In genomic region chr12:56258068-56258819, GRCh38 we compare ENCODE assay signal across 8 cellular contexts. TPM values are rescaled to one million over a fixed set of nuclear protein-coding genes. Genes with fewer than 3 reads are reported as not detected.
DNase-seq lines count a peak whose midpoint lies in the region; ATAC-seq, FAIRE-seq and TF ChIP-seq lines count a peak whose summit lies in the region.

TSS of gene ANKRD52 (minus strand) at chr12:56258384. CDS start at chr12:56258269, 115 bp downstream.

- 0 out of 5 replicates have a peak, but pooled peaks of 1 of the 2 experiments have one; percentile 39 for TF ChIP-seq RAD21 in A549 (conservative IDR thresholded peaks at IDR 0.05 in 1 of 2, IDR thresholded peaks at IDR 0.05 in 1 of 2)

- intact Hi-C loops in breast epithelium (cut with DNase I; ENCODE audit: low total_unique reads): no loop called here

- H3K4me1 ChIP-seq in A549 (peaks cover 47% of the 10 kb centered on the region), breast epithelium (peaks cover 0 to 12% of the 10 kb centered on the region in 2 donors), small intestine (ENCODE audit: control insufficient read depth in 2 of 2, insufficient read depth in 1 of 2, low read depth in 1 of 2, low read length in 1 of 2) (peaks cover 0 to 3% of the 10 kb centered on the region in 2 donors)

- TF ChIP-seq POLR2A in A549 (IDR thresholded peaks at IDR 0.05; ENCODE audit: low read length): peak; percentile 65
- no peak for TF ChIP-seq POLR2A in breast epithelium (IDR thresholded peaks at IDR 0.05)

- H3K4me2 ChIP-seq in A549: peak within 1 kb of the TSS; percentile 79

- FAIRE-seq in A549 (lab: Jason Lieb, UNC): no peak
- no peak for FAIRE-seq in small intestine (lab: Jason Lieb, UNC)

- TF ChIP-seq CTCF in A549 (IDR thresholded peaks at IDR 0.05): peak; percentile 87
- TF ChIP-seq CTCF in VCaP (conservative IDR thresholded peaks at IDR 0.05): peak; percentile 95
- peak; percentile 6 to 82 (median 31) for TF ChIP-seq CTCF in breast epithelium (IDR thresholded peaks at IDR 0.05)

- H3K9me3 ChIP-seq in A549: no peaks in the 10 kb centered on the region
- no peaks in the 10 kb centered on the region for H3K9me3 ChIP-seq in breast epithelium
- no peaks in the 10 kb centered on the region for H3K9me3 ChIP-seq in small intestine (ENCODE audit: control insufficient read depth, low read depth)

- peak within 1 kb of the TSS; percentile 92 to 97 for H3K27ac ChIP-seq in A549
- peak within 1 kb of the TSS; percentile 87 for H3K27ac ChIP-seq in VCaP
- H3K27ac ChIP-seq in breast epithelium: peak within 1 kb of the TSS; percentile 83 to 86
- peak within 1 kb of the TSS; percentile 56 to 66 for H3K27ac ChIP-seq in small intestine (ENCODE audit: low read depth in 1 of 2, low read length in 1 of 2)

- peak; percentile 80 to 88 for DNase-seq in A549 (ENCODE audit: low read depth in 1 of 2, low spot score in 1 of 2)
- peak; percentile 22 for DNase-seq in NCI-H2029 treated with DMSO at 0.1 percent for 48 hours (lab: John Stamatoyannopoulos, UW)
- DNase-seq in breast epithelium (ENCODE audit: low spot score in 2 of 2): peak in 1 of 2 donors; percentile 43
- DNase-seq in iPS-NIHi7 (ENCODE audit: extremely low spot score): peak; percentile 94
- peak; percentile 75 for DNase-seq in small intestine

- H3K27me3 ChIP-seq in breast epithelium (no peaks in the 10 kb centered on the region), small intestine (ENCODE audit: control insufficient read depth in 2 of 2, insufficient read depth in 2 of 2, low read length in 2 of 2) (no peaks in the 10 kb centered on the region)

- H3K36me3 ChIP-seq in breast epithelium: peaks cover 9% of the 10 kb centered on the region
- H3K36me3 ChIP-seq in small intestine (ENCODE audit: control insufficient read depth in 2 of 2, insufficient read depth in 2 of 2, low read length in 2 of 2): peaks cover 6 to 13% of the 10 kb centered on the region in 2 donors

- POLR2A ChIA-PET in A549 (lab: Yijun Ruan, JAX): interaction anchor here (0.5 to 2.7 kb wide), 6 partner anchors 9 to 206 kb away, joined by 3 to 21 read pairs (median 4); partner anchors contain the start of genes COQ10A, CS, RNF41 and SMARCC2

- peak; percentile 86 to 89 for ATAC-seq in A549
- ATAC-seq in GM18511 (IDR thresholded peaks at IDR 0.05; ENCODE audit: unreplicated experiment): peak; percentile 92
- ATAC-seq in HG02981 (IDR thresholded peaks at IDR 0.05; ENCODE audit: unreplicated experiment): peak; percentile 84

- H3K4me3 ChIP-seq in A549 (peak within 1 kb of the TSS; percentile 94), breast epithelium (peak within 1 kb of the TSS; percentile 80 to 96 (median 80)), small intestine (ENCODE audit: low read depth in 1 of 2, low read length in 2 of 2) (peak within 1 kb of the TSS; percentile 59 to 81)

- CTCF ChIA-PET in A549 (lab: Yijun Ruan, JAX): interaction anchor here (0.5 to 14.6 kb wide), 43 partner anchors 11 to 1018 kb away, joined by 3 to 146 read pairs (median 5); partner anchors contain the start of genes CNPY2, COQ10A, RNF41 and SMARCC2

- no peak for TF ChIP-seq EP300 in A549 (IDR thresholded peaks at IDR 0.05)

- under 1% methylated on average over 23 of the region's 78 CpGs for WGBS in A549 (ENCODE audit: missing lambda C conversion rate)
- WGBS in small intestine, 3 donors: 0 to 1% (median 1%) methylated on average over 30 to 78 of the region's 78 CpGs

TF ChIP-seq in A549, 52 proteins besides CTCF, POLR2A, EP300 and RAD21 (continues in another document):
- no peak; the same call in 1 of the 2 replicates for TF ChIP-seq MAZ (IDR thresholded peaks at IDR 0.05; ENCODE audit: borderline replicate concordance, low read depth, low read length)
- no peak for TF ChIP-seq TP53 (CRISPR knock-in tag; IDR thresholded peaks at IDR 0.05)
- TF ChIP-seq ATOH8 (CRISPR knock-in tag; IDR thresholded peaks at IDR 0.05; ENCODE audit: low read depth): no peak
- TF ChIP-seq FOXS1 (CRISPR knock-in tag; IDR thresholded peaks at IDR 0.05): no peak
- TF ChIP-seq HDAC2 (IDR thresholded peaks at IDR 0.05): no peak
- TF ChIP-seq ZSCAN20 (CRISPR knock-in tag; IDR thresholded peaks at IDR 0.05): no peak
- TF ChIP-seq HES2 (IDR thresholded peaks at IDR 0.05): no peak
- TF ChIP-seq BHLHE40 (IDR thresholded peaks at IDR 0.05; ENCODE audit: low read depth, low read length): no peak
- no peak for TF ChIP-seq HEYL (CRISPR knock-in tag; IDR thresholded peaks at IDR 0.05)
- TF ChIP-seq KDM5A (IDR thresholded peaks at IDR 0.05): peak; percentile 46; the same call in 1 of the 2 replicates
- no peak for TF ChIP-seq EHF (CRISPR knock-in tag; IDR thresholded peaks at IDR 0.05)
- no peak for TF ChIP-seq CBX8 (IDR thresholded peaks at IDR 0.05)
- TF ChIP-seq NFE2L2 (conservative IDR thresholded peaks at IDR 0.05; ENCODE audit: low read length): no peak
- TF ChIP-seq CEBPB (IDR thresholded peaks at IDR 0.05): no peak
- TF ChIP-seq, protein P1, sequence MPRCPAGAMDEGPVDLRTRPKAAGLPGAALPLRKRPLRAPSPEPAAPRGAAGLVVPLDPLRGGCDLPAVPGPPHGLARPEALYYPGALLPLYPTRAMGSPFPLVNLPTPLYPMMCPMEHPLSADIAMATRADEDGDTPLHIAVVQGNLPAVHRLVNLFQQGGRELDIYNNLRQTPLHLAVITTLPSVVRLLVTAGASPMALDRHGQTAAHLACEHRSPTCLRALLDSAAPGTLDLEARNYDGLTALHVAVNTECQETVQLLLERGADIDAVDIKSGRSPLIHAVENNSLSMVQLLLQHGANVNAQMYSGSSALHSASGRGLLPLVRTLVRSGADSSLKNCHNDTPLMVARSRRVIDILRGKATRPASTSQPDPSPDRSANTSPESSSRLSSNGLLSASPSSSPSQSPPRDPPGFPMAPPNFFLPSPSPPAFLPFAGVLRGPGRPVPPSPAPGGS (IDR thresholded peaks at IDR 0.05): peak; percentile 87
- TF ChIP-seq, protein P2, sequence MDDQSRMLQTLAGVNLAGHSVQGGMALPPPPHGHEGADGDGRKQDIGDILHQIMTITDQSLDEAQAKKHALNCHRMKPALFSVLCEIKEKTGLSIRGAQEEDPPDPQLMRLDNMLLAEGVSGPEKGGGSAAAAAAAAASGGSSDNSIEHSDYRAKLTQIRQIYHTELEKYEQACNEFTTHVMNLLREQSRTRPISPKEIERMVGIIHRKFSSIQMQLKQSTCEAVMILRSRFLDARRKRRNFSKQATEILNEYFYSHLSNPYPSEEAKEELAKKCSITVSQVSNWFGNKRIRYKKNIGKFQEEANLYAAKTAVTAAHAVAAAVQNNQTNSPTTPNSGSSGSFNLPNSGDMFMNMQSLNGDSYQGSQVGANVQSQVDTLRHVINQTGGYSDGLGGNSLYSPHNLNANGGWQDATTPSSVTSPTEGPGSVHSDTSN (IDR thresholded peaks at IDR 0.05): no peak
- no peak for TF ChIP-seq MYC (IDR thresholded peaks at IDR 0.05; ENCODE audit: borderline replicate concordance, low read length)
- TF ChIP-seq ZNF302 (CRISPR knock-in tag; IDR thresholded peaks at IDR 0.05): no peak
- no peak for TF ChIP-seq NPAS2 (CRISPR knock-in tag; IDR thresholded peaks at IDR 0.05; ENCODE audit: borderline replicate concordance)
- TF ChIP-seq, protein P3, sequence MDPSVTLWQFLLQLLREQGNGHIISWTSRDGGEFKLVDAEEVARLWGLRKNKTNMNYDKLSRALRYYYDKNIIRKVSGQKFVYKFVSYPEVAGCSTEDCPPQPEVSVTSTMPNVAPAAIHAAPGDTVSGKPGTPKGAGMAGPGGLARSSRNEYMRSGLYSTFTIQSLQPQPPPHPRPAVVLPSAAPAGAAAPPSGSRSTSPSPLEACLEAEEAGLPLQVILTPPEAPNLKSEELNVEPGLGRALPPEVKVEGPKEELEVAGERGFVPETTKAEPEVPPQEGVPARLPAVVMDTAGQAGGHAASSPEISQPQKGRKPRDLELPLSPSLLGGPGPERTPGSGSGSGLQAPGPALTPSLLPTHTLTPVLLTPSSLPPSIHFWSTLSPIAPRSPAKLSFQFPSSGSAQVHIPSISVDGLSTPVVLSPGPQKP (IDR thresholded peaks at IDR 0.05; ENCODE audit: low read depth, low read length): no peak
- TF ChIP-seq MAFK (IDR thresholded peaks at IDR 0.05; ENCODE audit: partially characterized antibody): no peak
- no peak for TF ChIP-seq KDM1A (IDR thresholded peaks at IDR 0.05; ENCODE audit: low read depth)
- no peak for TF ChIP-seq RARB (CRISPR knock-in tag; IDR thresholded peaks at IDR 0.05)
- TF ChIP-seq FOSB (CRISPR knock-in tag; IDR thresholded peaks at IDR 0.05): no peak
- TF ChIP-seq CHD2 (IDR thresholded peaks at IDR 0.05; ENCODE audit: low read length, partially characterized antibody): no peak
- peak; percentile 52; the same call in 1 of the 2 replicates for TF ChIP-seq MAX (IDR thresholded peaks at IDR 0.05)
- no peak for TF ChIP-seq EHMT2 (IDR thresholded peaks at IDR 0.05; ENCODE audit: low read depth)
- no peak for TF ChIP-seq HOXB13 (CRISPR knock-in tag; IDR thresholded peaks at IDR 0.05; ENCODE audit: low read depth)
- TF ChIP-seq HOXA7 (CRISPR knock-in tag; IDR thresholded peaks at IDR 0.05): no peak

RNA-seq across cellular contexts. Expression of gene ANKRD52, which starts in this region (rescaled TPM):
- polyA plus RNA-seq in A549 (2011; rRNA removed) (26.1 and 35.1 TPM in 2 replicates), A549 (2017; fragmentation: RNase III; extraction: RNeasy Plus Mini Kit Qiagen cat#74134 plus additional on column Dnase treatment) (47.4 to 48.7 TPM (median 48.0 TPM) in 3 replicates), small intestine (10 to 100 TPM in 1 of 3 donors, 1 to 10 TPM in 2; 5.1 to 13.0 (median 7.6) TPM)
- 31.9 and 40.1 TPM in 2 replicates for polyA plus RNA-seq in A549 (2012; cell fraction: cytosol; rRNA removed)
- polyA plus RNA-seq in A549 (2012; cell fraction: nucleus; rRNA removed): 109 and 119 TPM in 2 replicates
- 57.3 and 62.5 TPM in 2 replicates for polyA minus RNA-seq in A549 (2011; rRNA and poly(A)+ RNA removed)
- total RNA-seq in breast epithelium: 10 to 100 TPM; 12.8 to 18.4 (median 14.9) TPM

Comparison
In these comparisons a context has a peak if more than half of its experiments do, and no peak if none do; other contexts are left out.
1. CTCF ChIP-seq: peak in every context shown above with its lines; median percentile 95 in VCaP; 87 in A549; 31 in breast epithelium.